Comparison of ENCODE assay signal across 12 cellular contexts in genomic region chr9:82117025-82117424, GRCh38.
DNase-seq lines count a peak whose midpoint lies in the region; ATAC-seq, FAIRE-seq and TF ChIP-seq lines count a peak whose summit lies in the region.
"Had no signal": no experiment of that assay in that cellular context is flagged by ENCODE, and none has a peak within 500 bp of the region (broad histone marks: within the 10 kb centered on the region; RNA-seq: fewer than 3 reads in every experiment).

No MANE protein-coding gene starts in this region.

- no peak for TF ChIP-seq CTCF in brain (conservative IDR thresholded peaks at IDR 0.05)

- peak overlapping the region; percentile 60 to 79 (median 70) for H3K4me3 Mint-ChIP-seq in brain
- no peak overlapping the region for H3K4me3 Mint-ChIP-seq in activated CD4-positive, alpha-beta memory T cell treated with anti-CD3 and anti-CD28 coated beads for 36 hours
- H3K4me3 Mint-ChIP-seq: WTC11 had no signal

- TF ChIP-seq POLR2A in GM12892 (IDR thresholded peaks at IDR 0.05; ENCODE audit: low read depth, low read length): no peak

- DNase-seq in left ventricle myocardium superior (no peak), cardiac septum (ENCODE audit: low spot score) (no peak), medulla oblongata (ENCODE audit: extremely low spot score) (peak; percentile 73), NOMO-1 (lab: John Stamatoyannopoulos, UW; ENCODE audit: unreplicated experiment in 2 of 2) (no peak), GM12892 (ENCODE audit: insufficient read length) (no peak), NCI-H2029 treated with DMSO at 0.1 percent for 48 hours (lab: John Stamatoyannopoulos, UW) (no peak)
- no peak for DNase-seq in activated CD4-positive, alpha-beta memory T cell treated with anti-CD3 and anti-CD28 coated beads for 36 hours
- DNase-seq: activated T-cell treated with anti-CD3 and anti-CD28 coated beads for 4 hours, NCI-H526 treated with DMSO at 0.1 percent for 48 hours had no signal

- peak overlapping the region; percentile 42 to 91 (median 80) for H3K27ac Mint-ChIP-seq in brain
- no peak overlapping the region for H3K27ac Mint-ChIP-seq in activated CD4-positive, alpha-beta memory T cell treated with anti-CD3 and anti-CD28 coated beads for 36 hours

- CTCF ChIA-PET in activated CD4-positive, alpha-beta memory T cell treated with anti-CD3 and anti-CD28 coated beads for 36 hours (lab: Charles Lee): no interaction called here

- peaks cover 3% of the 10 kb centered on the region for H3K27me3 Mint-ChIP-seq in brain
- H3K27me3 Mint-ChIP-seq in activated CD4-positive, alpha-beta memory T cell treated with anti-CD3 and anti-CD28 coated beads for 36 hours: no peaks in the 10 kb centered on the region

- peaks cover 42% of the 10 kb centered on the region for H3K4me1 Mint-ChIP-seq in brain
- no peaks in the 10 kb centered on the region for H3K4me1 Mint-ChIP-seq in activated CD4-positive, alpha-beta memory T cell treated with anti-CD3 and anti-CD28 coated beads for 36 hours (ENCODE audit: low read depth)

- H3K36me3 Mint-ChIP-seq in brain: no peaks in the 10 kb centered on the region
- H3K36me3 Mint-ChIP-seq in activated CD4-positive, alpha-beta memory T cell treated with anti-CD3 and anti-CD28 coated beads for 36 hours: no peaks in the 10 kb centered on the region
- H3K36me3 Mint-ChIP-seq: WTC11 had no signal

- H3K9me3 Mint-ChIP-seq in brain: no peaks in the 10 kb centered on the region
- peaks cover 7% of the 10 kb centered on the region for H3K9me3 Mint-ChIP-seq in activated CD4-positive, alpha-beta memory T cell treated with anti-CD3 and anti-CD28 coated beads for 36 hours
- H3K9me3 Mint-ChIP-seq: WTC11 had no signal

- peak; percentile 81 for ATAC-seq in left ventricle myocardium superior

- intact Hi-C loops in left ventricle myocardium superior (cut with micrococcal nuclease): loop anchor here (10.0 kb wide), 1 partner anchor 1232 kb away; no protein-coding TSS in a partner anchor
- intact Hi-C loops in cardiac septum (cut with DNase I): no loop called here
- intact Hi-C loops in activated CD4-positive, alpha-beta memory T cell treated with anti-CD3 and anti-CD28 coated beads for 36 hours (cut with micrococcal nuclease): no loop called here

- no peak for FAIRE-seq in GM12892 (lab: Jason Lieb, UNC)
- FAIRE-seq: endothelial cell of umbilical vein had no signal

- POLR2A ChIA-PET in activated CD4-positive, alpha-beta memory T cell treated with anti-CD3 and anti-CD28 coated beads for 36 hours (lab: Charles Lee): no interaction called here
